Comparison of ENCODE assay signal across 8 cellular contexts in the genomic region with DNA sequence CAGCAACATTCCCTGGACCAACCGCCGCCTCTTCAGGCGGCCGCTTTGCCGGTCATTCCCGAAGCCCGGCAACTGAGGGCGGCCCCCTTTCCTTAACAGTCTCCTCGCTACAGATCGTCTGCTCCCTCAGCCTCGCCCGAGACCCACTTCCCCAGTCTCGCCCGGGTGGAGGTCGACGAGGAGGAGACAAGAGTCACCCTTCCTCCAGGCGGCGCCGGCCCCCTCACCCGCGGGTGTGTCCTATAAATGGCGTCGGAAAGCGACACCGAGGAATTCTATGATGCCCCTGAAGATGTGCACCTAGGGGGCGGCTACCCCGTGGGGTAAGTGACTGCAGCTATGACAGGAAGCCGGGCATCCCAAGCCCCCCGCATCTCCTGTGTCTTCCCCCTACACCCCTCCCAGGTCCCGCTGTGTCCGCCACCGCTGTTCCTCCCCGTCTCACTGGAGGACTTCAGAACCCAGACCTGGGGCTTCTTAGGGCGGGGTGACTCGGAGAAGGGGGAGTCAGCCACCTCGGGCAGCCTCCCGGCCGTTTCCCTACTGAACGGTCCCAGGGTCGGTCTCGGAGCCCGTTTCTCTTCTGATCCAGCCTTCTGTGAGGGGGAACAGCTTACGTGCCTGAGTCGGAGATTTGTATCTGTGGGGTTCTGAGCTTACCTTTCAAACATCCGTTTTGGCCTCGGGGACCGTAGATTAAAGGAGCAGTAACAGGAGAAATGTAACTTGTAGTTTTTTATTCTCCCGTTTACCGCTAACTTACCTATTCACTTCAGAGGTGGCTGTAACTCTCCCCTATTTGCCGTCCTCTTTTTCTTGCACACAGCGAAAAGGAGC. TPM values are rescaled to one million over a fixed set of nuclear protein-coding genes. Genes with fewer than 3 reads are reported as not detected.
A peak's percentile ranks its signal among the peaks of the same experiment; 100 is the strongest.
DNase-seq lines count a peak whose midpoint lies in the region; TF ChIP-seq lines count a peak whose summit lies in the region.

No MANE protein-coding gene starts in this region.

- H3K4me1 Mint-ChIP-seq in activated CD4-positive, alpha-beta T cell treated with anti-CD3 and anti-CD28 coated beads, Interleukin-2, amount 10 ng/mL, durations not matched to agents 24 days and 14 days = peaks cover 34% of the 10 kb centered on the region

- no peaks in the 10 kb centered on the region for H3K27me3 Mint-ChIP-seq in activated CD4-positive, alpha-beta T cell treated with anti-CD3 and anti-CD28 coated beads, Interleukin-2, amount 10 ng/mL, durations not matched to agents 24 days and 14 days

- peak overlapping the region; percentile 99 for H3K4me3 Mint-ChIP-seq in activated CD4-positive, alpha-beta T cell treated with anti-CD3 and anti-CD28 coated beads, Interleukin-2, amount 10 ng/mL, durations not matched to agents 24 days and 14 days

- H3K4me1 ChIP-seq in HEK293 (ENCODE audit: control insufficient read depth, insufficient read depth, low read length) = no peaks in the 10 kb centered on the region

- peaks cover 2% of the 10 kb centered on the region for H3K36me3 Mint-ChIP-seq in activated CD4-positive, alpha-beta T cell treated with anti-CD3 and anti-CD28 coated beads, Interleukin-2, amount 10 ng/mL, durations not matched to agents 24 days and 14 days (ENCODE audit: low read depth)

- peak overlapping the region; percentile 77 for H3K4me3 ChIP-seq in HEK293 (ENCODE audit: low read depth, low read length)
- peak overlapping the region; percentile 76 for H3K4me3 ChIP-seq in coronary artery

- peak overlapping the region; percentile 96 for H3K27ac Mint-ChIP-seq in activated CD4-positive, alpha-beta T cell treated with anti-CD3 and anti-CD28 coated beads, Interleukin-2, amount 10 ng/mL, durations not matched to agents 24 days and 14 days

- no peaks in the 10 kb centered on the region for H3K9me3 Mint-ChIP-seq in activated CD4-positive, alpha-beta T cell treated with anti-CD3 and anti-CD28 coated beads, Interleukin-2, amount 10 ng/mL, durations not matched to agents 24 days and 14 days

- POLR2A ChIA-PET in GM10248 (lab: Yijun Ruan, JAX) (no interaction called here), HEK293 (lab: Yijun Ruan, JAX) (interaction anchor here (1.3 to 1.6 kb wide), 2 partner anchors 9 to 11 kb away, joined by 3 to 4 read pairs; no protein-coding TSS in a partner anchor)

- TF ChIP-seq CTCF in GM10248 (IDR thresholded peaks at IDR 0.05; ENCODE audit: control extremely low read depth, extremely low read depth, low read depth, missing control alignments) (no peak), HEK293 (tag by site-specific recombination; IDR thresholded peaks at IDR 0.05) (peak; percentile 75), coronary artery (IDR thresholded peaks at IDR 0.05) (no peak)

- peak overlapping the region; percentile 91 for H3K27ac ChIP-seq in HEK293 (ENCODE audit: extremely low read depth, low read depth, low read length)
- peak overlapping the region; percentile 91 for H3K27ac ChIP-seq in coronary artery

- DNase-seq in GM10248 (ENCODE audit: extremely low spot score) = peak; percentile 26
- peak; percentile 51 for DNase-seq in NCI-H1092 (lab: John Stamatoyannopoulos, UW)
- DNase-seq in activated CD4-positive, alpha-beta T cell treated with anti-CD3 and anti-CD28 coated beads, Interleukin-2, amount 10 ng/mL, durations not matched to agents 24 days and 14 days = peak; percentile 85
- no peak for DNase-seq in coronary artery (ENCODE audit: low spot score)
- DNase-seq in medulla oblongata (ENCODE audit: extremely low spot score) = peak; percentile 20
- DNase-seq in stimulated activated CD8-positive, alpha-beta memory T cell treated with anti-CD3 and anti-CD28 coated beads, Interleukin-15, amount 100 ng/mL, for 48 hours (ENCODE audit: low read depth in 2 of 2) = peak; percentile 25 to 30
- DNase-seq in epidermal melanocyte (ENCODE audit: insufficient read length, low spot score) = no peak

- H3K36me3 ChIP-seq in HEK293 (ENCODE audit: control insufficient read depth in 2 of 2, insufficient read depth in 1 of 2, low read length in 2 of 2) = no peaks in the 10 kb centered on the region

- intact Hi-C loops in activated CD4-positive, alpha-beta T cell treated with anti-CD3 and anti-CD28 coated beads, Interleukin-2, amount 10 ng/mL, durations not matched to agents 24 days and 14 days (cut with micrococcal nuclease) = loop anchor here (2.0 to 10.0 kb wide), 5 partner anchors 46 to 1908 kb away; a partner anchor contains a TSS

- CTCF ChIA-PET in GM10248 (lab: Yijun Ruan, JAX) (no interaction called here), HEK293 (lab: Yijun Ruan, JAX) (no interaction called here)

- no peaks in the 10 kb centered on the region for H3K9me3 ChIP-seq in HEK293 (ENCODE audit: control insufficient read depth, insufficient read depth, low read depth, low read length)

TF ChIP-seq in HEK293, 187 proteins besides CTCF, POLR2A, EP300 and RAD21 (continues in another document):
- TF ChIP-seq, protein P1, sequence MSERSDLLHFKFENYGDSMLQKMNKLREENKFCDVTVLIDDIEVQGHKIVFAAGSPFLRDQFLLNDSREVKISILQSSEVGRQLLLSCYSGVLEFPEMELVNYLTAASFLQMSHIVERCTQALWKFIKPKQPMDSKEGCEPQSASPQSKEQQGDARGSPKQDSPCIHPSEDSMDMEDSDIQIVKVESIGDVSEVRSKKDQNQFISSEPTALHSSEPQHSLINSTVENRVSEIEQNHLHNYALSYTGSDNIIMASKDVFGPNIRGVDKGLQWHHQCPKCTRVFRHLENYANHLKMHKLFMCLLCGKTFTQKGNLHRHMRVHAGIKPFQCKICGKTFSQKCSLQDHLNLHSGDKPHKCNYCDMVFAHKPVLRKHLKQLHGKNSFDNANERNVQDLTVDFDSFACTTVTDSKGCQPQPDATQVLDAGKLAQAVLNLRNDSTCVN (tag by site-specific recombination; optimal IDR thresholded peaks at IDR 0.05) = peak; percentile 22
- TF ChIP-seq ZNF658 (tag by site-specific recombination; IDR thresholded peaks at IDR 0.05) (no peak), YY1 (tag by site-specific recombination; IDR thresholded peaks at IDR 0.05) (0 out of 2 replicates have a peak, but pooled peaks have one; percentile 54), ZNF335 (tag by site-specific recombination; conservative IDR thresholded peaks at IDR 0.05) (peak; percentile 69), SP2 (tag by site-specific recombination; IDR thresholded peaks at IDR 0.05) (peak; percentile 30), GLIS2 (tag by site-specific recombination; IDR thresholded peaks at IDR 0.05) (peak; percentile 80), KLF10 (tag by site-specific recombination; IDR thresholded peaks at IDR 0.05) (peak; percentile 66)
- TF ChIP-seq, protein P2, sequence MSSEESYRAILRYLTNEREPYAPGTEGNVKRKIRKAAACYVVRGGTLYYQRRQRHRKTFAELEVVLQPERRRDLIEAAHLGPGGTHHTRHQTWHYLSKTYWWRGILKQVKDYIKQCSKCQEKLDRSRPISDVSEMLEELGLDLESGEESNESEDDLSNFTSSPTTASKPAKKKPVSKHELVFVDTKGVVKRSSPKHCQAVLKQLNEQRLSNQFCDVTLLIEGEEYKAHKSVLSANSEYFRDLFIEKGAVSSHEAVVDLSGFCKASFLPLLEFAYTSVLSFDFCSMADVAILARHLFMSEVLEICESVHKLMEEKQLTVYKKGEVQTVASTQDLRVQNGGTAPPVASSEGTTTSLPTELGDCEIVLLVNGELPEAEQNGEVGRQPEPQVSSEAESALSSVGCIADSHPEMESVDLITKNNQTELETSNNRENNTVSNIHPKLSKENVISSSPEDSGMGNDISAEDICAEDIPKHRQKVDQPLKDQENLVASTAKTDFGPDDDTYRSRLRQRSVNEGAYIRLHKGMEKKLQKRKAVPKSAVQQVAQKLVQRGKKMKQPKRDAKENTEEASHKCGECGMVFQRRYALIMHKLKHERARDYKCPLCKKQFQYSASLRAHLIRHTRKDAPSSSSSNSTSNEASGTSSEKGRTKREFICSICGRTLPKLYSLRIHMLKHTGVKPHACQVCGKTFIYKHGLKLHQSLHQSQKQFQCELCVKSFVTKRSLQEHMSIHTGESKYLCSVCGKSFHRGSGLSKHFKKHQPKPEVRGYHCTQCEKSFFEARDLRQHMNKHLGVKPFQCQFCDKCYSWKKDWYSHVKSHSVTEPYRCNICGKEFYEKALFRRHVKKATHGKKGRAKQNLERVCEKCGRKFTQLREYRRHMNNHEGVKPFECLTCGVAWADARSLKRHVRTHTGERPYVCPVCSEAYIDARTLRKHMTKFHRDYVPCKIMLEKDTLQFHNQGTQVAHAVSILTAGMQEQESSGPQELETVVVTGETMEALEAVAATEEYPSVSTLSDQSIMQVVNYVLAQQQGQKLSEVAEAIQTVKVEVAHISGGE (tag by site-specific recombination; conservative IDR thresholded peaks at IDR 0.05; ENCODE audit: low read depth) = peak; percentile 77; the same call in 1 of the 2 replicates
- TF ChIP-seq, protein P3, sequence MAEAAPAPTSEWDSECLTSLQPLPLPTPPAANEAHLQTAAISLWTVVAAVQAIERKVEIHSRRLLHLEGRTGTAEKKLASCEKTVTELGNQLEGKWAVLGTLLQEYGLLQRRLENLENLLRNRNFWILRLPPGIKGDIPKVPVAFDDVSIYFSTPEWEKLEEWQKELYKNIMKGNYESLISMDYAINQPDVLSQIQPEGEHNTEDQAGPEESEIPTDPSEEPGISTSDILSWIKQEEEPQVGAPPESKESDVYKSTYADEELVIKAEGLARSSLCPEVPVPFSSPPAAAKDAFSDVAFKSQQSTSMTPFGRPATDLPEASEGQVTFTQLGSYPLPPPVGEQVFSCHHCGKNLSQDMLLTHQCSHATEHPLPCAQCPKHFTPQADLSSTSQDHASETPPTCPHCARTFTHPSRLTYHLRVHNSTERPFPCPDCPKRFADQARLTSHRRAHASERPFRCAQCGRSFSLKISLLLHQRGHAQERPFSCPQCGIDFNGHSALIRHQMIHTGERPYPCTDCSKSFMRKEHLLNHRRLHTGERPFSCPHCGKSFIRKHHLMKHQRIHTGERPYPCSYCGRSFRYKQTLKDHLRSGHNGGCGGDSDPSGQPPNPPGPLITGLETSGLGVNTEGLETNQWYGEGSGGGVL (tag by site-specific recombination; IDR thresholded peaks at IDR 0.05) = peak; percentile 84

RNA-seq across cellular contexts. Expression of a gene that starts 0.6 kb away (rescaled TPM):
- total RNA-seq in activated CD4-positive, alpha-beta T cell treated with anti-CD3 and anti-CD28 coated beads, Interleukin-2, amount 10 ng/mL, durations not matched to agents 24 days and 14 days = 10.3 and 11.0 TPM in 2 replicates

Comparison
In these comparisons a context has a peak if more than half of its experiments do, and no peak if none do; other contexts are left out.
1. DNase-seq: peak in GM10248 (single experiment), NCI-H1092 (single experiment), activated CD4-positive, alpha-beta T cell treated with anti-CD3 and anti-CD28 coated beads, Interleukin-2, amount 10 ng/mL, durations not matched to agents 24 days and 14 days (single experiment), medulla oblongata (single experiment) and stimulated activated CD8-positive, alpha-beta memory T cell treated with anti-CD3 and anti-CD28 coated beads, Interleukin-15, amount 100 ng/mL, for 48 hours (2 of 2); none in coronary artery (single experiment) and epidermal melanocyte (single experiment).